ENCODE assay signal across 8 cellular contexts in the genomic region with DNA sequence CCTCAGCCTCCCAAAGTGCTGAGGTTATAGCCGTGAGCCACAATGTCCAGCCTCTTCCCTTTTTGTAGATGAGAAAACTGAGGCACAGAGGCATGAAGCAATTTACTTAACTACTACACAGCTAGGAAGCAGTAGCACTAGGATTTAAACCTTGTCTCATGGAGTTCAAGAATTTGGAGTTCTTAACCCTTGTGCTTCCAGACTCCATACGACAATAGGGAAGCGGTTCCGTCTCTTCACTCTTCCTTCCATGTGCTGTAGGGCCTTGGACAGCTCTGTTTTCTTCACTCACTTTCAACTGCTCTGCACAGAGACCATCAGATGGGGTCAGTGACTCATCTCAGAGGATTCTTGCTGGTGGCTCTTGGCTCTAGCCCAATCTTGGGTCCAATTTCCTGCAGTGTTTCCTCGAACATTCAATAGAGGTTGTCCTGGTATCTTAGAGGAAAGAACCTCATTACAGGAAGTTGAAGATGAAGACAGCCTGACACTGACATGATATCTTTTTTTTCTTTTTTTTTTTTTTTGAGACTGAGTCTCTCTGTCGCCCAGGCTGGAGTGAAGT.
A peak's percentile ranks its signal among the peaks of the same experiment; 100 is the strongest.
DNase-seq lines count a peak whose midpoint lies in the region; ATAC-seq and TF ChIP-seq lines count a peak whose summit lies in the region.

No MANE protein-coding gene starts in this region.

- no peak overlapping the region for H3K4me3 Mint-ChIP-seq in stimulated activated effector memory CD8-positive, alpha-beta T cell treated with anti-CD3 and anti-CD28 coated beads, Interleukin-12 subunit alpha, Interleukin-12 subunit beta, amount 100 ng/mL, for 72 hours

- H3K4me1 Mint-ChIP-seq in stimulated activated effector memory CD8-positive, alpha-beta T cell treated with anti-CD3 and anti-CD28 coated beads, Interleukin-12 subunit alpha, Interleukin-12 subunit beta, amount 100 ng/mL, for 72 hours, result peaks cover 45% of the 10 kb centered on the region

- H3K9me3 Mint-ChIP-seq in stimulated activated effector memory CD8-positive, alpha-beta T cell treated with anti-CD3 and anti-CD28 coated beads, Interleukin-12 subunit alpha, Interleukin-12 subunit beta, amount 100 ng/mL, for 72 hours, result no peaks in the 10 kb centered on the region

- no peak overlapping the region for H3K27ac Mint-ChIP-seq in stimulated activated effector memory CD8-positive, alpha-beta T cell treated with anti-CD3 and anti-CD28 coated beads, Interleukin-12 subunit alpha, Interleukin-12 subunit beta, amount 100 ng/mL, for 72 hours

- peaks cover 100% of the 10 kb centered on the region for H3K36me3 Mint-ChIP-seq in stimulated activated effector memory CD8-positive, alpha-beta T cell treated with anti-CD3 and anti-CD28 coated beads, Interleukin-12 subunit alpha, Interleukin-12 subunit beta, amount 100 ng/mL, for 72 hours

- ATAC-seq in SK-N-SH treated with all-trans-retinoic acid at 6 μM for 48 hours (peak; percentile 89), GM18873 (IDR thresholded peaks at IDR 0.05; ENCODE audit: low FRiP score, unreplicated experiment) (no peak), GM19328 (IDR thresholded peaks at IDR 0.05; ENCODE audit: unreplicated experiment) (no peak)
- peak; percentile 77 for ATAC-seq in stimulated activated effector memory CD8-positive, alpha-beta T cell treated with anti-CD3 and anti-CD28 coated beads, Interleukin-12 subunit alpha, Interleukin-12 subunit beta, amount 100 ng/mL, for 72 hours

- no peak overlapping the region for H3K27ac ChIP-seq in substantia nigra (ENCODE audit: low read depth, low read length, poor library complexity, severe bottlenecking)

- DNase-seq in activated T-cell treated with anti-CD3 and anti-CD28 coated beads for 4 hours, result peak; percentile 20
- DNase-seq in activated T-cell treated with anti-CD3 and anti-CD28 coated beads, Interleukin-2, amount 50 U/mL, for 48 hours, result no peak
- peak; percentile 51 for DNase-seq in epidermal melanocyte (ENCODE audit: insufficient read length, low spot score)
- DNase-seq in stimulated activated effector memory CD8-positive, alpha-beta T cell treated with anti-CD3 and anti-CD28 coated beads, Interleukin-12 subunit alpha, Interleukin-12 subunit beta, amount 100 ng/mL, for 72 hours (ENCODE audit: low spot score in 2 of 2), result no peak
- no peak for DNase-seq in substantia nigra (lab: John Stamatoyannopoulos, UW)

TF ChIP-seq in SK-N-SH treated with all-trans-retinoic acid at 6 μM for 48 hours, 23 proteins besides CTCF, POLR2A, EP300 and RAD21:
- no peak for TF ChIP-seq ZFP3 (CRISPR knock-in tag; IDR thresholded peaks at IDR 0.05)
TF ChIP-seq in SK-N-SH treated with all-trans-retinoic acid at 6 μM for 48 hours: peak in this region for 0.

Comparison
In these comparisons a context has a peak if more than half of its experiments do, and no peak if none do; other contexts are left out.
1. DNase-seq: peak in activated T-cell treated with anti-CD3 and anti-CD28 coated beads for 4 hours (single experiment) and epidermal melanocyte (single experiment); none in activated T-cell treated with anti-CD3 and anti-CD28 coated beads, Interleukin-2, amount 50 U/mL, for 48 hours (0 of 2), stimulated activated effector memory CD8-positive, alpha-beta T cell treated with anti-CD3 and anti-CD28 coated beads, Interleukin-12 subunit alpha, Interleukin-12 subunit beta, amount 100 ng/mL, for 72 hours (0 of 2) and substantia nigra (0 of 49).
2. ATAC-seq: peak in SK-N-SH treated with all-trans-retinoic acid at 6 μM for 48 hours (single experiment) and stimulated activated effector memory CD8-positive, alpha-beta T cell treated with anti-CD3 and anti-CD28 coated beads, Interleukin-12 subunit alpha, Interleukin-12 subunit beta, amount 100 ng/mL, for 72 hours (single experiment); none in GM18873 (single experiment) and GM19328 (single experiment).